Comparison of ENCODE assay signal across 17 cellular contexts in genomic region chr21:37748351-37748750, GRCh38.
DNase-seq lines count a peak whose midpoint lies in the region; FAIRE-seq and TF ChIP-seq lines count a peak whose summit lies in the region.
"Had no signal": no experiment of that assay in that cellular context is flagged by ENCODE, and none has a peak within 500 bp of the region (broad histone marks: within the 10 kb centered on the region; RNA-seq: fewer than 3 reads in every experiment).

No MANE protein-coding gene starts in this region.

- no peaks in the 10 kb centered on the region for H4K20me1 ChIP-seq in BLaER1 treated with 17β-estradiol and CSF1 and Interleukin-3, amounts not matched to agents 10 nM and 100 nM

- H2BK12ac ChIP-seq in trophoblast cell (ENCODE audit: low read length): no peak overlapping the region

- no peaks in the 10 kb centered on the region for H3K36me3 ChIP-seq in BLaER1 treated with 17β-estradiol and CSF1 and Interleukin-3, amounts not matched to agents 10 nM and 100 nM
- H3K36me3 ChIP-seq in bronchial epithelial cell (ENCODE audit: control insufficient read depth, insufficient read depth, low read length) (no peaks in the 10 kb centered on the region), trophoblast cell (ENCODE audit: control insufficient read depth in 1 of 2, insufficient read depth in 2 of 2, low read length in 2 of 2) (no peaks in the 10 kb centered on the region)
- H3K36me3 ChIP-seq: BE2C, HAP-1 had no signal

- no peak overlapping the region for H3K27ac Mint-ChIP-seq in nephron progenitor cell
- H3K27ac Mint-ChIP-seq: CD8-positive, alpha-beta memory T cell had no signal

- H2BK5ac ChIP-seq in trophoblast cell (ENCODE audit: low read depth, low read length, poor library complexity): no peak overlapping the region

- H3K4me1 Mint-ChIP-seq in nephron progenitor cell: peaks cover 19% of the 10 kb centered on the region
- H3K4me1 Mint-ChIP-seq: CD8-positive, alpha-beta memory T cell had no signal

- no peak for TF ChIP-seq CTCF in bronchial epithelial cell (IDR thresholded peaks at IDR 0.05; ENCODE audit: insufficient read depth, low read length, severe bottlenecking)
- no peak for TF ChIP-seq CTCF in nephron progenitor cell (IDR thresholded peaks at IDR 0.05)

- H3K23ac ChIP-seq in trophoblast cell (ENCODE audit: low read length): no peak overlapping the region

- H3K4me2 ChIP-seq in BLaER1 treated with 17β-estradiol and CSF1 and Interleukin-3, amounts not matched to agents 10 nM and 100 nM: peak overlapping the region in 8 of 11 experiments; percentile 42 to 77 (median 67); a peak in 15 of 22 replicates
- no peak overlapping the region for H3K4me2 ChIP-seq in trophoblast cell (ENCODE audit: low read length)

- H2BK120ac ChIP-seq in trophoblast cell (ENCODE audit: insufficient read depth, low read length, poor library complexity): no peak overlapping the region

- H3K9me3 ChIP-seq in BLaER1 treated with 17β-estradiol and CSF1 and Interleukin-3, amounts not matched to agents 10 nM and 100 nM (replicated peaks in 1 of 11): peaks cover 0 to 24% (median 0%) of the 10 kb centered on the region in 11 experiments; a peak in 4 of 22 replicates
- H3K9me3 ChIP-seq in trophoblast cell (ENCODE audit: insufficient read depth, low read depth, low read length): no peaks in the 10 kb centered on the region
- H3K9me3 ChIP-seq: BE2C, Caco-2, HAP-1 had no signal

- no peak overlapping the region for H4K12ac ChIP-seq in trophoblast cell (ENCODE audit: low read depth, low read length)

- H4K91ac ChIP-seq in trophoblast cell (ENCODE audit: low read depth, low read length): no peak overlapping the region

- H3K27me3 ChIP-seq in BLaER1 treated with 17β-estradiol and CSF1 and Interleukin-3, amounts not matched to agents 10 nM and 100 nM: no peaks in the 10 kb centered on the region
- peaks cover 1% of the 10 kb centered on the region for H3K27me3 ChIP-seq in bronchial epithelial cell (ENCODE audit: control insufficient read depth, insufficient read depth, low read length)
- H3K27me3 ChIP-seq in trophoblast cell (ENCODE audit: insufficient read depth, low read length): no peaks in the 10 kb centered on the region
- H3K27me3 ChIP-seq: BE2C had no signal

- no peak overlapping the region for H4K8ac ChIP-seq in trophoblast cell (ENCODE audit: low read depth, low read length)

- peak; percentile 23 to 51 for DNase-seq in NCI-H526 (lab: John Stamatoyannopoulos, UW)
- no peak for DNase-seq in bronchial epithelial cell (ENCODE audit: low read depth)
- DNase-seq in trophoblast cell: peak; percentile 42 to 71
- DNase-seq in NCI-H2081 (lab: John Stamatoyannopoulos, UW): no peak
- no peak for DNase-seq in AML-193 (lab: John Stamatoyannopoulos, UW)
- DNase-seq in nephron progenitor cell: no peak
- DNase-seq: ACHN; BE2C; Caco-2; CD8-positive, alpha-beta memory T cell; DND-41; GF-D8 had no signal

- no peaks in the 10 kb centered on the region for H3K36me3 Mint-ChIP-seq in nephron progenitor cell (ENCODE audit: low read depth)
- H3K36me3 Mint-ChIP-seq: CD8-positive, alpha-beta memory T cell had no signal

- no peak overlapping the region for H3K27ac ChIP-seq in BLaER1 treated with 17β-estradiol and CSF1 and Interleukin-3, amounts not matched to agents 10 nM and 100 nM
- H3K27ac ChIP-seq in trophoblast cell (ENCODE audit: low read depth, low read length): no peak overlapping the region
- H3K27ac ChIP-seq: HL-60 had no signal

- H3K4me1 ChIP-seq in BLaER1 treated with 17β-estradiol and CSF1 and Interleukin-3, amounts not matched to agents 10 nM and 100 nM: peaks cover 0 to 65% (median 47%) of the 10 kb centered on the region in 10 experiments; a peak in 15 of 20 replicates
- H3K4me1 ChIP-seq in trophoblast cell (ENCODE audit: control insufficient read depth in 1 of 2, insufficient read depth in 2 of 2, low read length in 2 of 2): peaks cover 15 to 16% of the 10 kb centered on the region in 2 experiments
- H3K4me1 ChIP-seq: BE2C, HAP-1 had no signal

- H3K4me3 Mint-ChIP-seq in nephron progenitor cell: no peak overlapping the region
- H3K4me3 Mint-ChIP-seq: CD8-positive, alpha-beta memory T cell had no signal

- no peak overlapping the region for H3K18ac ChIP-seq in trophoblast cell (ENCODE audit: low read length)

- H3K4ac ChIP-seq in trophoblast cell (ENCODE audit: low read depth, low read length): no peak overlapping the region

- no peak overlapping the region for H3K9ac ChIP-seq in BLaER1 treated with 17β-estradiol and CSF1 and Interleukin-3, amounts not matched to agents 10 nM and 100 nM
- H3K9ac ChIP-seq in trophoblast cell (ENCODE audit: low read length): no peak overlapping the region

- peak; percentile 68 for FAIRE-seq in bronchial epithelial cell (lab: Jason Lieb, UNC)
- FAIRE-seq: GM19239, H1 had no signal

- no peaks in the 10 kb centered on the region for H3K79me2 ChIP-seq in trophoblast cell (ENCODE audit: control insufficient read depth, insufficient read depth, low read length, poor library complexity)

- no peaks in the 10 kb centered on the region for H3K79me1 ChIP-seq in trophoblast cell (ENCODE audit: low read length)

- H3K27me3 Mint-ChIP-seq in nephron progenitor cell (ENCODE audit: low read depth, poor library complexity): peaks cover 9% of the 10 kb centered on the region

- no peak overlapping the region for H3K4me3 ChIP-seq in BLaER1 treated with 17β-estradiol and CSF1 and Interleukin-3, amounts not matched to agents 10 nM and 100 nM
- H3K4me3 ChIP-seq in bronchial epithelial cell (ENCODE audit: low read depth, low read length): no peak overlapping the region
- H3K4me3 ChIP-seq in trophoblast cell (ENCODE audit: low read depth, low read length): no peak overlapping the region
- H3K4me3 ChIP-seq: HAP-1 had no signal

- no peak overlapping the region for H2AK5ac ChIP-seq in trophoblast cell (ENCODE audit: low read length)

- WGBS in trophoblast cell (ENCODE audit: extremely low coverage, insufficient coverage, insufficient read length): no CpG with 5 or more reads among the region's 3 CpGs

- H3K14ac ChIP-seq in trophoblast cell (ENCODE audit: low read length): no peak overlapping the region

- H3K9me3 Mint-ChIP-seq in nephron progenitor cell: peaks cover 15% of the 10 kb centered on the region
- H3K9me3 Mint-ChIP-seq: CD8-positive, alpha-beta memory T cell had no signal

- H2AFZ ChIP-seq in trophoblast cell (ENCODE audit: insufficient read depth, low read length, poor library complexity): no peak overlapping the region

Comparison
In these comparisons a context has a peak if more than half of its experiments do, and no peak if none do; other contexts are left out.
1. DNase-seq: peak in NCI-H526 (2 of 2) and trophoblast cell (2 of 2); none in bronchial epithelial cell (single experiment), NCI-H2081 (0 of 2), AML-193 (0 of 2) and nephron progenitor cell (single experiment).